In genomic region chr3:167723025-167723512, GRCh38 we compare ENCODE assay signal across 19 cellular contexts.
"Had no signal": no experiment of that assay in that cellular context is flagged by ENCODE, and none has a peak within 500 bp of the region (broad histone marks: within the 10 kb centered on the region; RNA-seq: fewer than 3 reads in every experiment).

No MANE protein-coding gene starts in this region.

- H3K4me3 Mint-ChIP-seq: activated naive CD8-positive, alpha-beta T cell treated with anti-CD3 and anti-CD28 coated beads for 36 hours; activated T-cell treated with anti-CD3 and anti-CD28 coated beads, Interleukin-2, amount 50 U/mL, for 4 hours had no signal

- H3K9me3 ChIP-seq: heart right ventricle, left lung, ovary, psoas muscle, right atrium auricular region, spleen, upper lobe of right lung had no signal

- H3K4me1 ChIP-seq: upper lobe of right lung had no signal

- H3K27ac Mint-ChIP-seq: activated naive CD8-positive, alpha-beta T cell treated with anti-CD3 and anti-CD28 coated beads for 36 hours had no signal

- H3K4me3 ChIP-seq: coronary artery, heart right ventricle, left lung, lung, ovary, psoas muscle, right atrium auricular region, spleen, upper lobe of right lung had no signal

- H3K27ac ChIP-seq: coronary artery, epithelial cell of prostate, heart right ventricle, left lung, ovary, psoas muscle, right atrium auricular region, spleen, upper lobe of right lung had no signal

- DNase-seq: activated naive CD4-positive, alpha-beta T cell treated with Interleukin-2 at 50 U/mL for 16 hours; activated naive CD8-positive, alpha-beta T cell treated with anti-CD3 and anti-CD28 coated beads for 36 hours; activated T-cell treated with anti-CD3 and anti-CD28 coated beads, Interleukin-2, amount 50 U/mL, for 4 hours; heart right ventricle; kidney; left lung; naive thymus-derived CD4-positive, alpha-beta T cell; ovary; psoas muscle; spleen; stimulated activated CD4-positive, alpha-beta T cell treated with anti-CD3 and anti-CD28 coated beads, Interleukin-4, amount 100 ng/mL, for 24 hours; stimulated activated naive CD8-positive, alpha-beta T cell treated with anti-CD3 and anti-CD28 coated beads, Interleukin-15, Interleukin-2, amounts not matched to agents 100 U/mL and 50 U/mL, for 24 hours; T-helper 1 cell; T-helper 9 cell; upper lobe of right lung had no signal

- H3K27me3 Mint-ChIP-seq: activated naive CD8-positive, alpha-beta T cell treated with anti-CD3 and anti-CD28 coated beads for 36 hours; naive thymus-derived CD4-positive, alpha-beta T cell had no signal

- ATAC-seq: activated T-cell treated with anti-CD3 and anti-CD28 coated beads, Interleukin-2, amount 50 U/mL, for 4 hours; heart right ventricle; naive thymus-derived CD4-positive, alpha-beta T cell; psoas muscle; stimulated activated naive CD8-positive, alpha-beta T cell treated with anti-CD3 and anti-CD28 coated beads, Interleukin-15, Interleukin-2, amounts not matched to agents 100 U/mL and 50 U/mL, for 24 hours; upper lobe of right lung had no signal

- H3K36me3 ChIP-seq: ovary had no signal

- H3K27me3 ChIP-seq: heart right ventricle, left lung, ovary, right atrium auricular region, spleen, upper lobe of right lung had no signal

- H3K9me3 Mint-ChIP-seq: activated T-cell treated with anti-CD3 and anti-CD28 coated beads, Interleukin-2, amount 50 U/mL, for 4 hours; naive thymus-derived CD4-positive, alpha-beta T cell had no signal
